17 cellular contexts compared by ENCODE assay signal in the genomic region with DNA sequence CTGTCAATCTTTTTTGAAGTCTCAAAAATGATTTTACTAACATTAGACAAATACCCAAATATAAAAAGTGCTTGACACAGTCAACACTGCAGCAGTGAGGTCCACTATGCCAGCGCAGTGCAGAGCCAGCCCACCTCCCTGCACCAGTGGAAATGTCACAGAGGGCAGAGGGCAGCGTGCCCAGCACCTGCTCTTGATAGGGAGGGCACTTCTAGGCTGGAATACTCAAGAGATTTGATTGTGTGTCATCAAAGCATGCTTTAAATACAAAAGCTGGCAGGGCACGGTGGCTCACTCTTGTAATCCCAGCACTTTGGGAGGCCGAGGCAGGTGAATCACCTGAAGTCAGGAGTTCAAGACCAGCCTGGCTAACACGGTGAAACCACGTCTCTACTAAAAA.
DNase-seq lines count a peak whose midpoint lies in the region; ATAC-seq, FAIRE-seq and TF ChIP-seq lines count a peak whose summit lies in the region.
"Had no signal": no experiment of that assay in that cellular context is flagged by ENCODE, and none has a peak within 500 bp of the region (broad histone marks: within the 10 kb centered on the region; RNA-seq: fewer than 3 reads in every experiment).

No MANE protein-coding gene starts in this region.

- ATAC-seq in pancreas: peak; percentile 29 to 57 (median 38)
- ATAC-seq: naive thymus-derived CD4-positive, alpha-beta T cell; stimulated activated naive B cell treated with anti-CD40 and anti-IgM and Interleukin-4, amounts not matched to agents 10 μg/mL and 1 μg/mL and 100 μg/mL, for 72 hours had no signal

- H3K9ac ChIP-seq in BLaER1 (peak overlapping the region; percentile 60), kidney (ENCODE audit: low read length in 2 of 2) (no peak overlapping the region), smooth muscle cell (ENCODE audit: low read depth) (no peak overlapping the region)

- peaks cover 32% of the 10 kb centered on the region for H3K36me3 ChIP-seq in BLaER1
- no peaks in the 10 kb centered on the region for H3K36me3 ChIP-seq in kidney (ENCODE audit: control insufficient read depth in 1 of 2, insufficient read depth in 2 of 2, low read length in 2 of 2)
- no peaks in the 10 kb centered on the region for H3K36me3 ChIP-seq in pancreas
- no peaks in the 10 kb centered on the region for H3K36me3 ChIP-seq in smooth muscle cell (ENCODE audit: low read depth)
- H3K36me3 ChIP-seq in PC-9 (ENCODE audit: low read depth): peaks cover 10% of the 10 kb centered on the region; the same call in 1 of the 2 replicates
- H3K36me3 ChIP-seq: breast epithelium had no signal

- TF ChIP-seq CTCF in kidney (IDR thresholded peaks at IDR 0.05; ENCODE audit: borderline replicate concordance, extremely low read depth, insufficient read depth) (no peak), pancreas (IDR thresholded peaks at IDR 0.05) (no peak), smooth muscle cell (IDR thresholded peaks at IDR 0.05; ENCODE audit: borderline replicate concordance, insufficient read depth, poor library complexity, severe bottlenecking) (no peak), PC-9 (conservative IDR thresholded peaks at IDR 0.05) (no peak)

- H3K9me3 ChIP-seq in BLaER1: no peaks in the 10 kb centered on the region
- H3K9me3 ChIP-seq in kidney (ENCODE audit: control insufficient read depth in 1 of 2, low read length in 2 of 2): no peaks in the 10 kb centered on the region
- no peaks in the 10 kb centered on the region for H3K9me3 ChIP-seq in pancreas
- H3K9me3 ChIP-seq in smooth muscle cell (replicated peaks; ENCODE audit: low read depth): no peaks in the 10 kb centered on the region
- H3K9me3 ChIP-seq in PC-9 (ENCODE audit: insufficient read depth, low read depth): no peaks in the 10 kb centered on the region
- H3K9me3 ChIP-seq: breast epithelium had no signal

- POLR2A ChIA-PET in PC-9 (lab: Charles Lee; ENCODE audit: unreplicated experiment): no interaction called here

- H2AFZ ChIP-seq in smooth muscle cell (ENCODE audit: low read depth) (no peak overlapping the region), PC-9 (no peak overlapping the region)

- no peaks in the 10 kb centered on the region for H3K9me2 ChIP-seq in PC-9 (ENCODE audit: insufficient read depth)

- H3K79me2 ChIP-seq in smooth muscle cell (ENCODE audit: low read depth): peaks cover 100% of the 10 kb centered on the region
- peaks cover 100% of the 10 kb centered on the region for H3K79me2 ChIP-seq in PC-9 (ENCODE audit: low read depth)

- CTCF ChIA-PET in PC-9 (lab: Charles Lee): no interaction called here

- H3K4me1 ChIP-seq in BLaER1: peaks cover 100% of the 10 kb centered on the region
- H3K4me1 ChIP-seq in kidney (ENCODE audit: control insufficient read depth in 1 of 2, insufficient read depth in 1 of 2, low read depth in 1 of 2, low read length in 2 of 2): peaks cover 32 to 40% of the 10 kb centered on the region in 2 donors
- peaks cover 27 to 47% (median 29%) of the 10 kb centered on the region in 3 donors for H3K4me1 ChIP-seq in pancreas
- no peaks in the 10 kb centered on the region for H3K4me1 ChIP-seq in smooth muscle cell (ENCODE audit: low read depth)
- H3K4me1 ChIP-seq in PC-9 (replicated peaks; ENCODE audit: insufficient read depth): no peaks in the 10 kb centered on the region

- H3K4me3 ChIP-seq in BLaER1 (peak overlapping the region; percentile 41; the same call in 1 of the 2 replicates), kidney (ENCODE audit: low read length in 2 of 2) (no peak overlapping the region), pancreas (no peak overlapping the region), smooth muscle cell (no peak overlapping the region), PC-9 (no peak overlapping the region)
- H3K4me3 ChIP-seq: breast epithelium had no signal

- H3K4me2 ChIP-seq in BLaER1 (peak overlapping the region; percentile 95), smooth muscle cell (no peak overlapping the region), PC-9 (no peak overlapping the region)

- H4K20me1 ChIP-seq in BLaER1: peaks cover 100% of the 10 kb centered on the region
- peaks cover 100% of the 10 kb centered on the region for H4K20me1 ChIP-seq in smooth muscle cell (ENCODE audit: low read depth)
- H4K20me1 ChIP-seq in PC-9 (ENCODE audit: insufficient read depth): peaks cover 100% of the 10 kb centered on the region

- FAIRE-seq in kidney (lab: Jason Lieb, UNC) (no peak), pancreas (lab: Jason Lieb, UNC) (no peak)
- FAIRE-seq: GM19239, H54 had no signal

- DNase-seq in LHCN-M2 (ENCODE audit: low read depth): peak; percentile 35
- DNase-seq in kidney: peak; percentile 65
- DNase-seq in pancreas: peak in 5 of 6 donors; percentile 40 to 66 (median 61)
- DNase-seq in CD1c-positive myeloid dendritic cell (ENCODE audit: extremely low spot score): no peak
- no peak for DNase-seq in smooth muscle cell (lab: John Stamatoyannopoulos, UW; ENCODE audit: unreplicated experiment)
- DNase-seq in PC-9: no peak
- DNase-seq: activated CD4-positive, alpha-beta T cell treated with anti-CD3 and anti-CD28 coated beads, Interleukin-2, amount 50 U/mL, for 48 hours; foreskin fibroblast; naive thymus-derived CD4-positive, alpha-beta T cell; NCI-H1694 treated with DMSO at 0.1 percent for 48 hours; NK-92 treated with Interleukin-12 subunit alpha and Interleukin-12 subunit beta, amount 100 ng/mL, for 24 hours; stimulated activated naive B cell treated with anti-CD40 and anti-IgM and Interleukin-4, amounts not matched to agents 10 μg/mL and 1 μg/mL and 100 μg/mL, for 72 hours; trophoblast cell had no signal

- H3K27ac ChIP-seq in BLaER1: 0 out of 2 replicates have a peak overlapping the region, but pooled peaks have one; percentile 36
- H3K27ac ChIP-seq in kidney (ENCODE audit: low read depth in 2 of 2, low read length in 2 of 2): no peak overlapping the region
- peak overlapping the region; percentile 30 to 73 (median 46) for H3K27ac ChIP-seq in pancreas
- H3K27ac ChIP-seq in smooth muscle cell (ENCODE audit: low read depth): no peak overlapping the region
- H3K27ac ChIP-seq in PC-9: no peak overlapping the region
- H3K27ac ChIP-seq: breast epithelium had no signal

- 24 to 27% methylated on average over 6 of the region's 6 CpGs for WGBS in pancreas, 2 donors
- WGBS in smooth muscle cell (ENCODE audit: low lambda C conversion rate): 96% methylated on average over 6 of the region's 6 CpGs

- intact Hi-C loops in kidney (cut with DNase I) (no loop called here), pancreas (cut with DNase I) (no loop called here), PC-9 (cut with micrococcal nuclease; ENCODE audit: unreplicated experiment) (no loop called here)

- H3K27me3 ChIP-seq in BLaER1 (no peaks in the 10 kb centered on the region), pancreas (no peaks in the 10 kb centered on the region), smooth muscle cell (ENCODE audit: low read depth) (no peaks in the 10 kb centered on the region), PC-9 (ENCODE audit: insufficient read depth, low read depth) (no peaks in the 10 kb centered on the region)
- H3K27me3 ChIP-seq: breast epithelium had no signal

- H3F3A ChIP-seq in smooth muscle cell (ENCODE audit: low read depth): peaks cover 8% of the 10 kb centered on the region
- H3F3A ChIP-seq in PC-9 (ENCODE audit: insufficient read depth, low read depth): peaks cover 18% of the 10 kb centered on the region

- no TSS peak for BruUV-seq in PC-9 (replicated peaks; lab: Mats Ljungman, UMichigan)

Comparison
In these comparisons a context has a peak if more than half of its experiments do, and no peak if none do; other contexts are left out.
1. H3K27ac ChIP-seq: peak in BLaER1 (single experiment) and pancreas (4 of 4); none in kidney (0 of 2), smooth muscle cell (single experiment) and PC-9 (single experiment).
2. DNase-seq: peak in LHCN-M2 (single experiment), kidney (single experiment) and pancreas (5 of 6); none in CD1c-positive myeloid dendritic cell (single experiment), smooth muscle cell (single experiment) and PC-9 (0 of 2).